In the genomic region with DNA sequence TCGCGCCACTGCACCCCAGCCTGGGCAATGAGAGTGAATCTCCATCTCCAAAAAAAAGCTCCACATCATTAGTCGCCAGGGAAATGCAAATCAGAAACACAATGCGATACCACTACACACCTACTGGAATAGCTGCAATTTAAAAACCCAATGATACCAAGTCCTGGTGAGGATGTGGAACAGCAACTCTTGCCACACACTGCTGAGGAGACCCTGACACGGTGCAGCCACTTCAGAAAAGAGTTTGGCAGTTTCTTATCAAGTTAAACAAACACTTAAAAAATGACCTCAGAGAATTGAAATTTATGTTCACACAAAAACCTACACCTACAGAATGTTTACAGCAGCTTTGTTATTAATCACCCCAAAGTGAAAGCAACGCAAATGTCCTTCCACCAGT, we compare ENCODE assay signal across 26 cellular contexts. TPM values are rescaled to one million over a fixed set of nuclear protein-coding genes. Genes with fewer than 3 reads are reported as not detected.
"Had no signal": no experiment of that assay in that cellular context is flagged by ENCODE, and none has a peak within 500 bp of the region (broad histone marks: within the 10 kb centered on the region; RNA-seq: fewer than 3 reads in every experiment).

No MANE protein-coding gene starts in this region.

- FAIRE-seq: HepG2 had no signal

- DNase-seq: IMR-90, Kasumi-1, MM.1S, NCI-H1092 treated with DMSO at 0.1 percent for 48 hours, NCI-H1436, NCI-H187, NCI-H2029, NCI-H2081 treated with DMSO at 0.1 percent for 48 hours, NCI-H2171, NCI-H226, NCI-H446, NCI-H510A, NCI-H524 treated with DMSO at 0.1 percent for 48 hours, NCI-H69, NCI-H774, PC-3, SHP77, SK-N-SH had no signal

- H3K9me3 ChIP-seq: SK-N-SH had no signal

- H3K27ac ChIP-seq: KMS-11, RWPE1 had no signal

- H3K4me2 ChIP-seq: KMS-11, SK-N-SH had no signal

- H3K9ac ChIP-seq: KMS-11, SK-N-SH had no signal

- ATAC-seq: HepG2, Panc1, PC-3 had no signal

RNA-seq across cellular contexts. Expression of gene P2RX2, which starts 12.1 kb away (rescaled TPM):
- total RNA-seq: HepG2, HT-29, IMR-90, M059J, OCI-LY7, PC-3, SK-MEL-5 had no signal
- polyA plus RNA-seq: HepG2, IMR-90 had no signal

RNA-seq across cellular contexts. Expression of gene LRCOL1, which starts 20.3 kb away (rescaled TPM):
- total RNA-seq: HepG2, HT-29, IMR-90, M059J, OCI-LY7, PC-3, SK-MEL-5 had no signal
- polyA plus RNA-seq: HepG2 had no signal
